Comparison of ENCODE assay signal across 17 cellular contexts in the genomic region with DNA sequence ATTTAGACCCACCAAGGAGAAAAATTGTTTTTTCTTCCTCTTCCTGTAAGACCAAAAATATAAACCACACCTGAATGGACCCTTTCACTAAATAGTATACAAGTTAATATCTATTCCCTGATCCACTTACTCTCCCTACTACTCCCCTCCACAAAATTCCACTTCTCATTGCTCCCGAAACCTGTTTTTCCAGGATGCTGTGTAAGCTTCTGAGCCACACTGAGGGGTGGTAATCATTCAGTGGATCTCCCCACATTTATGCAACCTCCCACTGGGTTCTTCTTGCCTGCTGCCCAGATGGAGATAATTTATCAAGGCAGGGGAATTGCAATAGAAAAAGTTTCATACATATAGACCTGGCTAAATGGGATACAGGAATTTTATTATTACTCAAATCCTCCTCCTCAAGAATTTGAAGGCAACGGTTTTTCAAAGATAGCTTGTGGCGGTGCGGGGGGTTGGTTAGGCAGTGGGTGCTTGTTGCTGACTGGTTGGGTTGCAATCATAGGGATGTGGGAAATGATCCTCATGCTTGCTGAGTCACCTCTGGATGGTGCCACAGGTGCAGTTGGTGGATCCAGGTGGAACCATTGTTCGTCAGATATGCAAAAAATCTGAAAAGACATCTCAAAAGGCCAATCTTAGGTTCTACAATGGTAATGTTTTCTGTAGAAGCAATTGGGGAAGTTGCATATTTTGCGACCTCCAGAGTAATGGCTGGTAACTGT.
"Had no signal": no experiment of that assay in that cellular context is flagged by ENCODE, and none has a peak within 500 bp of the region (broad histone marks: within the 10 kb centered on the region; RNA-seq: fewer than 3 reads in every experiment).

No MANE protein-coding gene starts in this region.

- H3K27ac ChIP-seq: dorsolateral prefrontal cortex, heart right ventricle, right atrium auricular region, sigmoid colon, skin epidermis had no signal

- H3K4me3 Mint-ChIP-seq: natural killer cell, neural crest cell had no signal

- DNase-seq: cortex of kidney; dorsolateral prefrontal cortex; effector memory CD4-positive, alpha-beta T cell; heart right ventricle; hypothalamus; islet precursor cell; mammary epithelial cell; natural killer cell; sigmoid colon; stimulated activated CD4-positive, alpha-beta T cell treated with anti-CD3 and anti-CD28 coated beads, Interleukin-2, amount 100 ng/mL, for 24 hours; stimulated activated naive CD4-positive, alpha-beta T cell; trophoblast cell had no signal

- H3K4me3 ChIP-seq: heart right ventricle, right atrium auricular region, sigmoid colon, skin epidermis had no signal

- ATAC-seq: esophagus mucosa, heart right ventricle, left lobe of liver, natural killer cell had no signal

- H3K36me3 Mint-ChIP-seq: natural killer cell had no signal

- H3K4me1 Mint-ChIP-seq: natural killer cell had no signal

- H3K9me3 ChIP-seq: right atrium auricular region, sigmoid colon had no signal

- H3K4me1 ChIP-seq: heart right ventricle, right atrium auricular region, sigmoid colon had no signal

- H3K27me3 ChIP-seq: dorsolateral prefrontal cortex, heart right ventricle, right atrium auricular region, sigmoid colon had no signal

- H3K27ac Mint-ChIP-seq: natural killer cell had no signal

- H3K36me3 ChIP-seq: heart right ventricle, right atrium auricular region, sigmoid colon had no signal
